1 cellular context compared by ENCODE assay signal in the genomic region with DNA sequence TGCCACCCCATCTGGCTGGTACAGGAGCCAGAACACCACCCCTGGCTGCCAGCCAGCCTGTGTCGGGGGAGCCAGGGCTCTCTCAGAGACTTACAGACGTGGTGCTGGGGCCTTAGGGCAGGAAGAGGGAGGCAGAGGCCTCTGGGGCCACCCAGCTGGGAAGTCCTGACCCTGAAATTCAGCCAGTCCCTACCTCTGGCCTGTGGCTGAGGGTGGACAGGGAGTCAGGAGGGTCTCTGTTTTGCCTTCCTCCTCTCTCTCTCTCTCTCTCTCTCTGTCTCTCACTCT.
TF ChIP-seq lines count a peak whose summit lies in the region.

No MANE protein-coding gene starts in this region.

TF ChIP-seq in GM12878, 131 proteins besides CTCF, POLR2A, EP300 and RAD21 (continued from another document):
- no peak for TF ChIP-seq TAF1 (IDR thresholded peaks at IDR 0.05; ENCODE audit: borderline replicate concordance, low read depth, low read length)
TF ChIP-seq in GM12878: peak in this region for 0.
